In genomic region chr3:122893754-122894668, GRCh38 we compare ENCODE assay signal across 1 cellular context.
A peak's percentile ranks its signal among the peaks of the same experiment; 100 is the strongest.
TF ChIP-seq lines count a peak whose summit lies in the region.

No MANE protein-coding gene starts in this region.

TF ChIP-seq in HepG2, 621 proteins besides CTCF, POLR2A, EP300 and RAD21 (continued from another document and continues in another):
- TF ChIP-seq, protein P1, sequence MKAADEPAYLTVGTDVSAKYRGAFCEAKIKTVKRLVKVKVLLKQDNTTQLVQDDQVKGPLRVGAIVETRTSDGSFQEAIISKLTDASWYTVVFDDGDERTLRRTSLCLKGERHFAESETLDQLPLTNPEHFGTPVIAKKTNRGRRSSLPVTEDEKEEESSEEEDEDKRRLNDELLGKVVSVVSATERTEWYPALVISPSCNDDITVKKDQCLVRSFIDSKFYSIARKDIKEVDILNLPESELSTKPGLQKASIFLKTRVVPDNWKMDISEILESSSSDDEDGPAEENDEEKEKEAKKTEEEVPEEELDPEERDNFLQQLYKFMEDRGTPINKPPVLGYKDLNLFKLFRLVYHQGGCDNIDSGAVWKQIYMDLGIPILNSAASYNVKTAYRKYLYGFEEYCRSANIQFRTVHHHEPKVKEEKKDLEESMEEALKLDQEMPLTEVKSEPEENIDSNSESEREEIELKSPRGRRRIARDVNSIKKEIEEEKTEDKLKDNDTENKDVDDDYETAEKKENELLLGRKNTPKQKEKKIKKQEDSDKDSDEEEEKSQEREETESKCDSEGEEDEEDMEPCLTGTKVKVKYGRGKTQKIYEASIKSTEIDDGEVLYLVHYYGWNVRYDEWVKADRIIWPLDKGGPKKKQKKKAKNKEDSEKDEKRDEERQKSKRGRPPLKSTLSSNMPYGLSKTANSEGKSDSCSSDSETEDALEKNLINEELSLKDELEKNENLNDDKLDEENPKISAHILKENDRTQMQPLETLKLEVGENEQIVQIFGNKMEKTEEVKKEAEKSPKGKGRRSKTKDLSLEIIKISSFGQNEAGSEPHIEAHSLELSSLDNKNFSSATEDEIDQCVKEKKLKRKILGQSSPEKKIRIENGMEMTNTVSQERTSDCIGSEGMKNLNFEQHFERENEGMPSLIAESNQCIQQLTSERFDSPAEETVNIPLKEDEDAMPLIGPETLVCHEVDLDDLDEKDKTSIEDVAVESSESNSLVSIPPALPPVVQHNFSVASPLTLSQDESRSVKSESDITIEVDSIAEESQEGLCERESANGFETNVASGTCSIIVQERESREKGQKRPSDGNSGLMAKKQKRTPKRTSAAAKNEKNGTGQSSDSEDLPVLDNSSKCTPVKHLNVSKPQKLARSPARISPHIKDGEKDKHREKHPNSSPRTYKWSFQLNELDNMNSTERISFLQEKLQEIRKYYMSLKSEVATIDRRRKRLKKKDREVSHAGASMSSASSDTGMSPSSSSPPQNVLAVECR (CRISPR knock-in tag; IDR thresholded peaks at IDR 0.05; ENCODE audit: borderline replicate concordance) = peak; percentile 27; the same call in 1 of the 2 replicates
- TF ChIP-seq DBP (CRISPR knock-in tag; IDR thresholded peaks at IDR 0.05; ENCODE audit: not compliant biosample characterization) (no peak), ZNF225 (CRISPR knock-in tag; IDR thresholded peaks at IDR 0.05) (no peak), KIAA2018 (CRISPR knock-in tag; IDR thresholded peaks at IDR 0.05; ENCODE audit: borderline replicate concordance) (no peak), ZNF17 (CRISPR knock-in tag; IDR thresholded peaks at IDR 0.05) (no peak), ZNF746 (CRISPR knock-in tag; IDR thresholded peaks at IDR 0.05) (no peak), ZNF768 (CRISPR knock-in tag; IDR thresholded peaks at IDR 0.05) (no peak), ZNF776 (CRISPR knock-in tag; IDR thresholded peaks at IDR 0.05) (no peak), ZSCAN31 (CRISPR knock-in tag; IDR thresholded peaks at IDR 0.05; ENCODE audit: low read depth) (no peak), GFI1 (CRISPR knock-in tag; IDR thresholded peaks at IDR 0.05; ENCODE audit: borderline replicate concordance) (no peak), ZNF709 (CRISPR knock-in tag; IDR thresholded peaks at IDR 0.05) (0 out of 2 replicates have a peak, but pooled peaks have one; percentile 27), ELF4 (CRISPR knock-in tag; IDR thresholded peaks at IDR 0.05; ENCODE audit: borderline replicate concordance) (no peak), NRL (CRISPR knock-in tag; IDR thresholded peaks at IDR 0.05; ENCODE audit: borderline replicate concordance) (no peak), TOPORS (CRISPR knock-in tag; IDR thresholded peaks at IDR 0.05) (no peak), AGO2 (optimal IDR thresholded peaks at IDR 0.05; ENCODE audit: low read depth, low read length) (no peak), PCBP1 (IDR thresholded peaks at IDR 0.05; ENCODE audit: borderline replicate concordance, low read depth, low read length) (no peak), ZNF451 (CRISPR knock-in tag; IDR thresholded peaks at IDR 0.05) (no peak), ZNF232 (CRISPR knock-in tag; IDR thresholded peaks at IDR 0.05; ENCODE audit: borderline replicate concordance) (no peak), ZNF552 (CRISPR knock-in tag; IDR thresholded peaks at IDR 0.05; ENCODE audit: borderline replicate concordance) (no peak), CC2D1A (CRISPR knock-in tag; IDR thresholded peaks at IDR 0.05) (no peak), MLX (CRISPR knock-in tag; IDR thresholded peaks at IDR 0.05) (peak; percentile 99), RARA (CRISPR knock-in tag; IDR thresholded peaks at IDR 0.05) (peak; percentile 84), PRDM15 (CRISPR knock-in tag; IDR thresholded peaks at IDR 0.05) (no peak), KDM6A (CRISPR knock-in tag; IDR thresholded peaks at IDR 0.05; ENCODE audit: low read depth) (peak; percentile 94), KLF15 (CRISPR knock-in tag; IDR thresholded peaks at IDR 0.05; ENCODE audit: borderline replicate concordance) (no peak), GATA4 (IDR thresholded peaks at IDR 0.05; ENCODE audit: borderline replicate concordance, low read depth) (no peak), ZNF230 (CRISPR knock-in tag; IDR thresholded peaks at IDR 0.05) (no peak), ZNF205 (CRISPR knock-in tag; IDR thresholded peaks at IDR 0.05) (0 out of 2 replicates have a peak, but pooled peaks have one; percentile 47), ZNF274 (CRISPR knock-in tag; IDR thresholded peaks at IDR 0.05) (no peak), RBM39 (IDR thresholded peaks at IDR 0.05; ENCODE audit: low read depth, low read length, poor library complexity, severe bottlenecking) (no peak), SRF (IDR thresholded peaks at IDR 0.05; ENCODE audit: low read depth, low read length) (no peak), KLF13 (CRISPR knock-in tag; IDR thresholded peaks at IDR 0.05) (0 out of 2 replicates have a peak, but pooled peaks have one; percentile 58)
- TF ChIP-seq, protein P2, sequence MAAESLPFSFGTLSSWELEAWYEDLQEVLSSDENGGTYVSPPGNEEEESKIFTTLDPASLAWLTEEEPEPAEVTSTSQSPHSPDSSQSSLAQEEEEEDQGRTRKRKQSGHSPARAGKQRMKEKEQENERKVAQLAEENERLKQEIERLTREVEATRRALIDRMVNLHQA (CRISPR knock-in tag; IDR thresholded peaks at IDR 0.05) = no peak
- TF ChIP-seq, protein P3, sequence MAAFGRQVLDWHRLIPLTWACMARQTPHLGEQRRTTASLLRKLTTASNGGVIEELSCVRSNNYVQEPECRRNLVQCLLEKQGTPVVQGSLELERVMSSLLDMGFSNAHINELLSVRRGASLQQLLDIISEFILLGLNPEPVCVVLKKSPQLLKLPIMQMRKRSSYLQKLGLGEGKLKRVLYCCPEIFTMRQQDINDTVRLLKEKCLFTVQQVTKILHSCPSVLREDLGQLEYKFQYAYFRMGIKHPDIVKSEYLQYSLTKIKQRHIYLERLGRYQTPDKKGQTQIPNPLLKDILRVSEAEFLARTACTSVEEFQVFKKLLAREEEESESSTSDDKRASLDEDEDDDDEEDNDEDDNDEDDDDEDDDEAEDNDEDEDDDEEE (CRISPR knock-in tag; IDR thresholded peaks at IDR 0.05) = peak; percentile 50; the same call in 1 of the 2 replicates
- TF ChIP-seq, protein P4, sequence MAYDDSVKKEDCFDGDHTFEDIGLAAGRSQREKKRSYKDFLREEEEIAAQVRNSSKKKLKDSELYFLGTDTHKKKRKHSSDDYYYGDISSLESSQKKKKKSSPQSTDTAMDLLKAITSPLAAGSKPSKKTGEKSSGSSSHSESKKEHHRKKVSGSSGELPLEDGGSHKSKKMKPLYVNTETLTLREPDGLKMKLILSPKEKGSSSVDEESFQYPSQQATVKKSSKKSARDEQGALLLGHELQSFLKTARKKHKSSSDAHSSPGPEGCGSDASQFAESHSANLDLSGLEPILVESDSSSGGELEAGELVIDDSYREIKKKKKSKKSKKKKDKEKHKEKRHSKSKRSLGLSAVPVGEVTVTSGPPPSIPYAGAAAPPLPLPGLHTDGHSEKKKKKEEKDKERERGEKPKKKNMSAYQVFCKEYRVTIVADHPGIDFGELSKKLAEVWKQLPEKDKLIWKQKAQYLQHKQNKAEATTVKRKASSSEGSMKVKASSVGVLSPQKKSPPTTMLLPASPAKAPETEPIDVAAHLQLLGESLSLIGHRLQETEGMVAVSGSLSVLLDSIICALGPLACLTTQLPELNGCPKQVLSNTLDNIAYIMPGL (CRISPR knock-in tag; IDR thresholded peaks at IDR 0.05; ENCODE audit: borderline replicate concordance in 1 of 2, low read depth in 1 of 2) = no peak; a peak in 1 of 4 replicates
- TF ChIP-seq, protein P5, sequence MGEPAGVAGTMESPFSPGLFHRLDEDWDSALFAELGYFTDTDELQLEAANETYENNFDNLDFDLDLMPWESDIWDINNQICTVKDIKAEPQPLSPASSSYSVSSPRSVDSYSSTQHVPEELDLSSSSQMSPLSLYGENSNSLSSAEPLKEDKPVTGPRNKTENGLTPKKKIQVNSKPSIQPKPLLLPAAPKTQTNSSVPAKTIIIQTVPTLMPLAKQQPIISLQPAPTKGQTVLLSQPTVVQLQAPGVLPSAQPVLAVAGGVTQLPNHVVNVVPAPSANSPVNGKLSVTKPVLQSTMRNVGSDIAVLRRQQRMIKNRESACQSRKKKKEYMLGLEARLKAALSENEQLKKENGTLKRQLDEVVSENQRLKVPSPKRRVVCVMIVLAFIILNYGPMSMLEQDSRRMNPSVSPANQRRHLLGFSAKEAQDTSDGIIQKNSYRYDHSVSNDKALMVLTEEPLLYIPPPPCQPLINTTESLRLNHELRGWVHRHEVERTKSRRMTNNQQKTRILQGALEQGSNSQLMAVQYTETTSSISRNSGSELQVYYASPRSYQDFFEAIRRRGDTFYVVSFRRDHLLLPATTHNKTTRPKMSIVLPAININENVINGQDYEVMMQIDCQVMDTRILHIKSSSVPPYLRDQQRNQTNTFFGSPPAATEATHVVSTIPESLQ (CRISPR knock-in tag; conservative IDR thresholded peaks at IDR 0.05) = no peak
